1 cellular context compared by ENCODE assay signal in genomic region chr2:197705143-197705911, GRCh38.
A peak's percentile ranks its signal among the peaks of the same experiment; 100 is the strongest.
TF ChIP-seq lines count a peak whose summit lies in the region.

MARS2 (plus strand) TSS chr2:197705369; CDS start chr2:197705406, 37 bp downstream.

TF ChIP-seq in GM12878, 131 proteins besides CTCF, POLR2A, EP300 and RAD21 (continued from another document and continues in another):
- TF ChIP-seq E2F4 (IDR thresholded peaks at IDR 0.05; ENCODE audit: low read depth, low read length) (no peak), POU2F2 (IDR thresholded peaks at IDR 0.05; ENCODE audit: borderline replicate concordance, low read depth, low read length) (peak; percentile 89), SIX5 (IDR thresholded peaks at IDR 0.05; ENCODE audit: low read depth, low read length, severe bottlenecking) (no peak), REST (IDR thresholded peaks at IDR 0.05; ENCODE audit: low read depth, low read length) (no peak; the same call in 1 of the 2 replicates), NFIC (IDR thresholded peaks at IDR 0.05; ENCODE audit: low read depth, low read length) (no peak), MTA2 (IDR thresholded peaks at IDR 0.05; ENCODE audit: low read depth) (no peak), MYB (IDR thresholded peaks at IDR 0.05; ENCODE audit: borderline replicate concordance, low read depth, low read length) (no peak), ETV6 (conservative IDR thresholded peaks at IDR 0.05 in 1 of 2, IDR thresholded peaks at IDR 0.05 in 1 of 2; ENCODE audit: borderline replicate concordance in 1 of 2, low read depth in 1 of 2) (no peak), EED (IDR thresholded peaks at IDR 0.05; ENCODE audit: low read depth) (no peak), ELK1 (IDR thresholded peaks at IDR 0.05; ENCODE audit: low read depth, low read length) (no peak), ESRRA (IDR thresholded peaks at IDR 0.05; ENCODE audit: low read length) (no peak; the same call in 1 of the 2 replicates), ZNF24 (IDR thresholded peaks at IDR 0.05) (no peak), BMI1 (IDR thresholded peaks at IDR 0.05; ENCODE audit: borderline replicate concordance) (no peak), MTA3 (IDR thresholded peaks at IDR 0.05; ENCODE audit: borderline replicate concordance, low read length) (no peak), PAX8 (IDR thresholded peaks at IDR 0.05) (no peak), TBL1XR1 (IDR thresholded peaks at IDR 0.05; ENCODE audit: low read depth, low read length) (no peak), POLR2AphosphoS5 (IDR thresholded peaks at IDR 0.05; ENCODE audit: low read length) (peak; percentile 93), YY1 (IDR thresholded peaks at IDR 0.05; ENCODE audit: low read depth, low read length) (peak; percentile 92), MYC (IDR thresholded peaks at IDR 0.05; ENCODE audit: insufficient read depth, insufficient read length, insufficient replicate concordance, low read length, severe bottlenecking) (peak; percentile 50), PAX5 (IDR thresholded peaks at IDR 0.05; ENCODE audit: borderline replicate concordance, low read depth, low read length) (no peak), CREM (IDR thresholded peaks at IDR 0.05; ENCODE audit: low read depth) (peak; percentile 55), CBX3 (IDR thresholded peaks at IDR 0.05; ENCODE audit: borderline replicate concordance, low read depth) (no peak), SUPT20H (IDR thresholded peaks at IDR 0.05; ENCODE audit: borderline replicate concordance, control insufficient read depth, low read depth, low read length) (no peak), KDM1A (IDR thresholded peaks at IDR 0.05; ENCODE audit: borderline replicate concordance) (no peak), ZBTB40 (IDR thresholded peaks at IDR 0.05; ENCODE audit: borderline replicate concordance) (no peak), ZNF274 (IDR thresholded peaks at IDR 0.05; ENCODE audit: insufficient read depth, insufficient read length) (no peak), JUND (IDR thresholded peaks at IDR 0.05; ENCODE audit: low read depth, low read length) (no peak), NBN (IDR thresholded peaks at IDR 0.05) (no peak), IKZF1 (conservative IDR thresholded peaks at IDR 0.05) (peak; percentile 65), TCF7 (IDR thresholded peaks at IDR 0.05; ENCODE audit: borderline replicate concordance) (no peak), ZZZ3 (IDR thresholded peaks at IDR 0.05; ENCODE audit: control insufficient read depth, insufficient read length, low read depth) (no peak), USF2 (IDR thresholded peaks at IDR 0.05; ENCODE audit: borderline replicate concordance, low read depth, low read length) (peak; percentile 35; the same call in 1 of the 2 replicates), E2F8 (IDR thresholded peaks at IDR 0.05; ENCODE audit: low read depth, partially characterized antibody) (no peak), NFXL1 (IDR thresholded peaks at IDR 0.05; ENCODE audit: borderline replicate concordance) (no peak), FOXM1 (IDR thresholded peaks at IDR 0.05; ENCODE audit: low read depth, low read length) (no peak), ASH2L (IDR thresholded peaks at IDR 0.05; ENCODE audit: borderline replicate concordance, low read depth) (0 out of 2 replicates have a peak, but pooled peaks have one; percentile 11), MEF2B (IDR thresholded peaks at IDR 0.05; ENCODE audit: partially characterized antibody, poor library complexity, severe bottlenecking) (no peak), RELA (IDR thresholded peaks at IDR 0.05; ENCODE audit: borderline replicate concordance, partially characterized antibody) (no peak), LARP7 (IDR thresholded peaks at IDR 0.05) (peak; percentile 87), ZSCAN29 (IDR thresholded peaks at IDR 0.05) (no peak), TARDBP (IDR thresholded peaks at IDR 0.05; ENCODE audit: borderline replicate concordance) (no peak), TCF12 (IDR thresholded peaks at IDR 0.05; ENCODE audit: low read depth, low read length) (no peak), NR2F1 (conservative IDR thresholded peaks at IDR 0.05) (0 out of 2 replicates have a peak, but pooled peaks have one; percentile 16), PML (IDR thresholded peaks at IDR 0.05; ENCODE audit: low read length) (peak; percentile 34), IRF3 (IDR thresholded peaks at IDR 0.05) (no peak), KAT2A (conservative IDR thresholded peaks at IDR 0.05; ENCODE audit: control insufficient read depth, low read depth, low read length) (no peak), WRNIP1 (IDR thresholded peaks at IDR 0.05; ENCODE audit: borderline replicate concordance, low read depth, low read length) (no peak), IRF4 (IDR thresholded peaks at IDR 0.05; ENCODE audit: low read depth, low read length) (no peak), CHD4 (IDR thresholded peaks at IDR 0.05) (no peak), CHD2 (IDR thresholded peaks at IDR 0.05; ENCODE audit: borderline replicate concordance, low read depth, low read length) (0 out of 2 replicates have a peak, but pooled peaks have one; percentile 11), TAF1 (IDR thresholded peaks at IDR 0.05; ENCODE audit: borderline replicate concordance, low read depth, low read length) (peak; percentile 68; the same call in 1 of the 2 replicates), DPF2 (IDR thresholded peaks at IDR 0.05) (peak; percentile 82), RAD51 (IDR thresholded peaks at IDR 0.05) (no peak), BACH1 (IDR thresholded peaks at IDR 0.05; ENCODE audit: borderline replicate concordance) (peak; percentile 32; the same call in 1 of the 2 replicates), SREBF1 (IDR thresholded peaks at IDR 0.05; ENCODE audit: low read length) (no peak), GABPA (IDR thresholded peaks at IDR 0.05; ENCODE audit: low read depth) (no peak), TCF3 (IDR thresholded peaks at IDR 0.05; ENCODE audit: borderline replicate concordance, insufficient read depth, low read depth, low read length) (no peak), PBX3 (IDR thresholded peaks at IDR 0.05; ENCODE audit: insufficient replicate concordance, low read depth, low read length) (no peak)
